Comparison of ENCODE assay signal across 20 cellular contexts in genomic region chr7:157313645-157314044, GRCh38. TPM values are rescaled to one million over a fixed set of nuclear protein-coding genes. Genes with fewer than 3 reads are reported as not detected.
DNase-seq lines count a peak whose midpoint lies in the region; ATAC-seq, FAIRE-seq and TF ChIP-seq lines count a peak whose summit lies in the region.
"Had no signal": no experiment of that assay in that cellular context is flagged by ENCODE, and none has a peak within 500 bp of the region (broad histone marks: within the 10 kb centered on the region; RNA-seq: fewer than 3 reads in every experiment).

No MANE protein-coding gene starts in this region.

- no peaks in the 10 kb centered on the region for H3K9me3 ChIP-seq in A549
- H3K9me3 ChIP-seq in H9 (ENCODE audit: control insufficient read depth, low read depth, low read length): no peaks in the 10 kb centered on the region
- H3K9me3 ChIP-seq in astrocyte (ENCODE audit: insufficient read depth, low read depth, low read length): no peaks in the 10 kb centered on the region
- H3K9me3 ChIP-seq in neuronal stem cell (replicated peaks in 1 of 2; ENCODE audit: control insufficient read depth in 2 of 2, insufficient read depth in 1 of 2, low read depth in 1 of 2, low read length in 2 of 2): no peaks in the 10 kb centered on the region
- no peaks in the 10 kb centered on the region for H3K9me3 ChIP-seq in aorta (ENCODE audit: control insufficient read depth, low read length)
- H3K9me3 ChIP-seq: BLaER1, Caco-2 had no signal

- H3K9ac ChIP-seq in H9 (ENCODE audit: extremely low read depth, insufficient read length, low read length) (no peak overlapping the region), astrocyte (ENCODE audit: low read length) (no peak overlapping the region), neuronal stem cell (ENCODE audit: low read depth, low read length, poor library complexity) (no peak overlapping the region)
- H3K9ac ChIP-seq: BLaER1 had no signal

- H3K4me3 Mint-ChIP-seq in H9: no peak overlapping the region
- no peak overlapping the region for H3K4me3 Mint-ChIP-seq in astrocyte (ENCODE audit: unreplicated experiment)
- H3K4me3 Mint-ChIP-seq: B cell; CD4-positive, CD25-positive, alpha-beta regulatory T cell; CD8-positive, alpha-beta T cell; GM23338 had no signal

- H3K4me3 ChIP-seq in A549 (no peak overlapping the region), astrocyte (ENCODE audit: insufficient read depth, low read depth, low read length) (no peak overlapping the region), neuronal stem cell (ENCODE audit: low read length in 2 of 2) (no peak overlapping the region), aorta (ENCODE audit: low read length in 2 of 2) (no peak overlapping the region)
- H3K4me3 ChIP-seq: BLaER1, GM12878, GM23338 had no signal

- H3K79me1 ChIP-seq in H9 (ENCODE audit: insufficient read depth, low read depth, low read length, poor library complexity, severe bottlenecking) (no peaks in the 10 kb centered on the region), neuronal stem cell (ENCODE audit: low read depth, low read length) (no peaks in the 10 kb centered on the region)

- TF ChIP-seq CTCF in A549 (IDR thresholded peaks at IDR 0.05): no peak
- TF ChIP-seq CTCF in H9 (conservative IDR thresholded peaks at IDR 0.05): no peak
- TF ChIP-seq CTCF in astrocyte (IDR thresholded peaks at IDR 0.05; ENCODE audit: insufficient read depth, low read depth, low read length): no peak

- intact Hi-C loops in aorta (cut with DNase I): no loop called here

- WGBS in A549 (ENCODE audit: missing lambda C conversion rate): 83% methylated on average over 15 of the region's 15 CpGs
- WGBS in H9 (ENCODE audit: extremely low coverage, insufficient read length, low lambda C conversion rate): no CpG with 5 or more reads among the region's 15 CpGs
- WGBS in neuronal stem cell (ENCODE audit: extremely low coverage in 2 of 2, insufficient read length in 2 of 2, insufficient replicate concordance in 1 of 2), 2 donors: no CpG with 5 or more reads among the region's 15 CpGs
- 95% methylated on average over 15 of the region's 15 CpGs for WGBS in aorta, 2 donors

- no peak for FAIRE-seq in A549 (lab: Jason Lieb, UNC)
- FAIRE-seq in astrocyte (lab: Jason Lieb, UNC): no peak
- FAIRE-seq: G401.6, GM12878, H54 had no signal

- H3K4me1 ChIP-seq in A549 (peaks cover 31% of the 10 kb centered on the region), H9 (ENCODE audit: insufficient read depth, low read length) (peaks cover 6% of the 10 kb centered on the region; the same call in 1 of the 2 replicates), astrocyte (ENCODE audit: insufficient read depth, low read length) (peaks cover 28% of the 10 kb centered on the region), neuronal stem cell (ENCODE audit: control insufficient read depth in 2 of 2, insufficient read depth in 1 of 2, low read depth in 1 of 2, low read length in 2 of 2) (peaks cover 0 to 9% of the 10 kb centered on the region in 2 donors), aorta (ENCODE audit: control insufficient read depth in 1 of 2, insufficient read depth in 2 of 2, low read length in 2 of 2) (no peaks in the 10 kb centered on the region)

- ATAC-seq in A549 (no peak), aorta (ENCODE audit: low FRiP score) (no peak)
- ATAC-seq: CD8-positive, alpha-beta T cell; GM12878; GM23338 had no signal

- H3K4me1 Mint-ChIP-seq in H9 (peaks cover 43 to 45% of the 10 kb centered on the region in 2 experiments), astrocyte (ENCODE audit: low read depth, unreplicated experiment) (peaks cover 30% of the 10 kb centered on the region)
- H3K4me1 Mint-ChIP-seq: B cell had no signal

- H2BK20ac ChIP-seq in H9 (ENCODE audit: low read depth, low read length, poor library complexity, severe bottlenecking): no peak overlapping the region

- H3K4me2 ChIP-seq in A549: no peak overlapping the region
- H3K4me2 ChIP-seq in H9 (ENCODE audit: insufficient read depth, insufficient read length, low read length): no peak overlapping the region
- H3K4me2 ChIP-seq in astrocyte (ENCODE audit: low read length): no peak overlapping the region
- H3K4me2 ChIP-seq in neuronal stem cell (ENCODE audit: insufficient read depth, low read length, poor library complexity, severe bottlenecking): no peak overlapping the region
- H3K4me2 ChIP-seq: BLaER1, GM23338 had no signal

- CTCF ChIA-PET in A549 (lab: Yijun Ruan, JAX): interaction anchor here (2.3 kb wide), 1 partner anchor 26 kb away, joined by 9 read pairs; no protein-coding TSS in a partner anchor

- H3K4ac ChIP-seq in H9 (ENCODE audit: low read depth, low read length) (no peak overlapping the region; the same call in 1 of the 2 replicates), neuronal stem cell (ENCODE audit: low read length) (no peak overlapping the region)

- H4K8ac ChIP-seq in H9 (replicated peaks; ENCODE audit: insufficient read length, low read depth, low read length): no peak overlapping the region
- H4K8ac ChIP-seq in neuronal stem cell (ENCODE audit: low read depth, low read length): no peak overlapping the region

- no peaks in the 10 kb centered on the region for H4K20me1 ChIP-seq in H9 (ENCODE audit: control insufficient read depth, insufficient read depth, insufficient read length)
- H4K20me1 ChIP-seq in astrocyte (ENCODE audit: insufficient read depth, low read length): no peaks in the 10 kb centered on the region
- H4K20me1 ChIP-seq: BLaER1 had no signal

- H3K56ac ChIP-seq in H9 (ENCODE audit: insufficient read length, low read depth, low read length): no peak overlapping the region

- H2BK15ac ChIP-seq in H9 (ENCODE audit: low read depth, low read length) (no peak overlapping the region), neuronal stem cell (ENCODE audit: low read length) (peak overlapping the region; percentile 89)

- H3K18ac ChIP-seq in H9 (ENCODE audit: insufficient read length, low read depth, low read length) (no peak overlapping the region), neuronal stem cell (ENCODE audit: low read length) (peak overlapping the region; percentile 71)

- no peak overlapping the region for H2AFZ ChIP-seq in H9 (ENCODE audit: low read length)
- H2AFZ ChIP-seq in astrocyte (ENCODE audit: low read depth, low read length): no peak overlapping the region
- peak overlapping the region; percentile 13 for H2AFZ ChIP-seq in neuronal stem cell (ENCODE audit: low read length)
- H2AFZ ChIP-seq: GM23338 had no signal

- H3K23me2 ChIP-seq in H9 (ENCODE audit: insufficient read length, low read depth, low read length, poor library complexity, severe bottlenecking): no peaks in the 10 kb centered on the region

- H4K91ac ChIP-seq in H9 (ENCODE audit: insufficient read length, low read depth, low read length) (peak overlapping the region; percentile 1), neuronal stem cell (ENCODE audit: low read depth, low read length, poor library complexity) (no peak overlapping the region)

- H3K36me3 Mint-ChIP-seq in H9 (ENCODE audit: insufficient read depth in 1 of 3, low read depth in 3 of 3): no peaks in the 10 kb centered on the region; a peak in 2 of 7 replicates
- peaks cover 2% of the 10 kb centered on the region for H3K36me3 Mint-ChIP-seq in astrocyte (ENCODE audit: low read depth, unreplicated experiment)
- H3K36me3 Mint-ChIP-seq: CD4-positive, CD25-positive, alpha-beta regulatory T cell; CD8-positive, alpha-beta T cell had no signal

- H3K36me3 ChIP-seq in astrocyte (ENCODE audit: insufficient read depth, low read length): no peaks in the 10 kb centered on the region
- H3K36me3 ChIP-seq in neuronal stem cell (replicated peaks in 1 of 2; ENCODE audit: control insufficient read depth in 2 of 2, insufficient read depth in 2 of 2, low read length in 2 of 2): no peaks in the 10 kb centered on the region
- H3K36me3 ChIP-seq in aorta (ENCODE audit: control insufficient read depth in 1 of 2, insufficient read depth in 2 of 2, low read length in 1 of 2): no peaks in the 10 kb centered on the region
- H3K36me3 ChIP-seq: BLaER1 had no signal

- no peak overlapping the region for H2BK5ac ChIP-seq in H9 (ENCODE audit: insufficient read length, low read length)
- no peak overlapping the region for H2BK5ac ChIP-seq in neuronal stem cell (ENCODE audit: low read length)

- no peak for TF ChIP-seq POLR2A in A549 (IDR thresholded peaks at IDR 0.05; ENCODE audit: low read length)

- peak overlapping the region in 1 of 3 experiments; percentile 54; a peak in 1 of 7 replicates for H3K27ac Mint-ChIP-seq in H9
- H3K27ac Mint-ChIP-seq in astrocyte (ENCODE audit: unreplicated experiment): peak overlapping the region; percentile 34
- H3K27ac Mint-ChIP-seq: B cell; CD4-positive, CD25-positive, alpha-beta regulatory T cell; CD8-positive, alpha-beta T cell; GM23338 had no signal

- H3K14ac ChIP-seq in H9 (ENCODE audit: insufficient read depth, low read length) (no peak overlapping the region; the same call in 1 of the 2 replicates), neuronal stem cell (ENCODE audit: low read length) (peak overlapping the region; percentile 56)

- DNase-seq in A549 (ENCODE audit: low read depth in 1 of 2, low spot score in 1 of 2) (no peak), H9 (no peak), astrocyte (ENCODE audit: low read depth) (no peak), neuronal stem cell (ENCODE audit: low spot score) (no peak), aorta (no peak)
- no peak for DNase-seq in stimulated activated naive CD4-positive, alpha-beta T cell (lab: John Stamatoyannopoulos, UW)
- no peak for DNase-seq in stimulated activated CD4-positive, alpha-beta T cell treated with anti-CD3 and anti-CD28 coated beads, Interleukin-12 subunit alpha, Interleukin-12 subunit beta, amount 100 ng/mL, for 4 hours
- DNase-seq: 8988T; Caco-2; CD4-positive, CD25-positive, alpha-beta regulatory T cell; CD8-positive, alpha-beta T cell; DMS153; HCEC 1CT had no signal

- H2BK120ac ChIP-seq in H9 (ENCODE audit: low read depth, low read length, poor library complexity, severe bottlenecking) (no peak overlapping the region), neuronal stem cell (ENCODE audit: low read depth, low read length) (no peak overlapping the region)

- H3T11ph ChIP-seq in H9 (ENCODE audit: low read length): no peak overlapping the region

- no peak overlapping the region for H4K5ac ChIP-seq in H9 (ENCODE audit: insufficient read length, low read depth, low read length)

- no peak for TF ChIP-seq EP300 in A549 (IDR thresholded peaks at IDR 0.05)

- H3K9me3 Mint-ChIP-seq in H9 (peaks cover 0 to 4% of the 10 kb centered on the region in 2 experiments; a peak in 2 of 5 replicates), astrocyte (ENCODE audit: unreplicated experiment) (no peaks in the 10 kb centered on the region)
- H3K9me3 Mint-ChIP-seq: CD4-positive, CD25-positive, alpha-beta regulatory T cell; CD8-positive, alpha-beta T cell had no signal

- H3K27me3 Mint-ChIP-seq in H9 (ENCODE audit: low read depth): 0 out of 2 replicates have a peak, but pooled peaks cover 1% of the 10 kb centered on the region
- no peaks in the 10 kb centered on the region for H3K27me3 Mint-ChIP-seq in astrocyte (ENCODE audit: low read depth, unreplicated experiment)
- H3K27me3 Mint-ChIP-seq: B cell had no signal

- H3K79me2 ChIP-seq in H9 (ENCODE audit: insufficient read depth, low read length) (no peaks in the 10 kb centered on the region), astrocyte (ENCODE audit: insufficient read depth, low read length) (no peaks in the 10 kb centered on the region)

- H2AK5ac ChIP-seq in H9 (ENCODE audit: insufficient read length, low read length) (no peak overlapping the region), neuronal stem cell (ENCODE audit: low read depth, low read length) (peak overlapping the region; percentile 75)

- no peak for TF ChIP-seq RAD21 in A549 (conservative IDR thresholded peaks at IDR 0.05 in 1 of 2, IDR thresholded peaks at IDR 0.05 in 1 of 2)

- no peak overlapping the region for H2BK12ac ChIP-seq in H9 (ENCODE audit: insufficient read length, low read depth, low read length)
- no peak overlapping the region for H2BK12ac ChIP-seq in neuronal stem cell (ENCODE audit: low read length)

- H3K27me3 ChIP-seq in H9 (ENCODE audit: insufficient read depth, low read length) (no peaks in the 10 kb centered on the region), astrocyte (ENCODE audit: insufficient read depth, low read length) (no peaks in the 10 kb centered on the region), neuronal stem cell (ENCODE audit: control insufficient read depth in 3 of 3, insufficient read depth in 3 of 3, low read depth in 1 of 3, low read length in 3 of 3) (no peaks in the 10 kb centered on the region), aorta (ENCODE audit: control insufficient read depth in 1 of 2, insufficient read depth in 2 of 2, low read length in 1 of 2) (no peaks in the 10 kb centered on the region)
- H3K27me3 ChIP-seq: BLaER1 had no signal

- H3K27ac ChIP-seq in A549: no peak overlapping the region
- H3K27ac ChIP-seq in H9 (ENCODE audit: insufficient read length, low read depth, low read length): no peak overlapping the region
- H3K27ac ChIP-seq in astrocyte (ENCODE audit: low read depth, low read length): no peak overlapping the region
- H3K27ac ChIP-seq in neuronal stem cell (replicated peaks; ENCODE audit: low read length): no peak overlapping the region
- no peak overlapping the region for H3K27ac ChIP-seq in aorta (ENCODE audit: low read depth in 1 of 2, low read length in 2 of 2)
- H3K27ac ChIP-seq: BLaER1, C4-2B had no signal

- H3K23ac ChIP-seq in H9 (ENCODE audit: insufficient read length, low read depth, low read length) (no peak overlapping the region), neuronal stem cell (ENCODE audit: low read depth, low read length, poor library complexity) (peak overlapping the region; percentile 8)

- POLR2A ChIA-PET in A549 (lab: Yijun Ruan, JAX): no interaction called here

RNA-seq across cellular contexts. Expression of gene DNAJB6, which starts 23.2 kb away (rescaled TPM):
- 71.2 and 117 TPM in 2 replicates for polyA plus RNA-seq in A549 (2011; rRNA removed)
- 58.0 and 60.0 TPM in 2 replicates for polyA plus RNA-seq in A549 (2012; cell fraction: cytosol; rRNA removed)
- polyA plus RNA-seq in A549 (2012; cell fraction: nucleus; rRNA removed): 64.6 and 79.2 TPM in 2 replicates
- polyA plus RNA-seq in A549 (2017; fragmentation: RNase III; extraction: RNeasy Plus Mini Kit Qiagen cat#74134 plus additional on column Dnase treatment): 128 to 136 TPM (median 131 TPM) in 3 replicates
- polyA minus RNA-seq in A549 (2011; rRNA and poly(A)+ RNA removed): 19.9 and 22.8 TPM in 2 replicates
- 215 and 216 TPM in 2 replicates for total RNA-seq in H9 (2021)
- 158 and 179 TPM in 2 replicates for total RNA-seq in astrocyte
- 203 TPM for polyA plus RNA-seq in neuronal stem cell (2013, experiment 1 of 2)
- 185 TPM for polyA plus RNA-seq in neuronal stem cell (2013, experiment 2 of 2)
- 100 to 1,000 TPM; 130 to 143 TPM for total RNA-seq in aorta
- polyA plus RNA-seq in aorta: 100 to 1,000 TPM; 118 to 126 TPM
